In the genomic region with DNA sequence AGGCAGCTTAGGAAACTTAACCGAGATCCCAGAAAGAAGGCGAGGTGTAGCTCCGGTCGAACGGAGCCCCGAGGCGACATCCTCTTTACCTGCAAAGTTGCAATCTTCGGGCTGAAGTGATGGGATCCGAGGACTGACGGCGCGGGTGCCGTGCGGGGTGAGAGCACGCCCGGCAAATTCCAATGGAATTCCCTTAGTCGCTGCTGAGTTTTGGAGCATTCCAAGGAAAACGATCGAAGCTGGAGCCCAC, we compare ENCODE assay signal across 8 cellular contexts. TPM values are rescaled to one million over a fixed set of nuclear protein-coding genes. Genes with fewer than 3 reads are reported as not detected.
DNase-seq lines count a peak whose midpoint lies in the region; ATAC-seq and TF ChIP-seq lines count a peak whose summit lies in the region.

No MANE protein-coding gene starts in this region.

- no peak for ATAC-seq in GM19023 (IDR thresholded peaks at IDR 0.05; ENCODE audit: unreplicated experiment)
- no peak for ATAC-seq in GM18909 (IDR thresholded peaks at IDR 0.05; ENCODE audit: poor library complexity, unreplicated experiment)
- no peak for ATAC-seq in GM19455 (IDR thresholded peaks at IDR 0.05; ENCODE audit: unreplicated experiment)

- H3K27me3 ChIP-seq in H7 (ENCODE audit: control insufficient read depth, insufficient read depth, low read length): peaks cover 14% of the 10 kb centered on the region
- H3K27me3 ChIP-seq in adipocyte (replicated peaks; ENCODE audit: control insufficient read depth, insufficient read depth, low read length): no peaks in the 10 kb centered on the region
- peaks cover 48% of the 10 kb centered on the region for H3K27me3 ChIP-seq in hepatocyte

- H3K27ac ChIP-seq in hepatocyte: no peak overlapping the region

- H3K9me3 ChIP-seq in adipocyte (ENCODE audit: control insufficient read depth, low read length) (no peaks in the 10 kb centered on the region), hepatocyte (ENCODE audit: low read depth) (no peaks in the 10 kb centered on the region)

- peak overlapping the region; percentile 73 for H3K9ac ChIP-seq in adipocyte (ENCODE audit: low read length)

- H4K20me1 ChIP-seq in hepatocyte (ENCODE audit: insufficient read depth, poor library complexity, severe bottlenecking): no peaks in the 10 kb centered on the region

- no peaks in the 10 kb centered on the region for H3K79me2 ChIP-seq in hepatocyte

- H3K4me3 ChIP-seq in H7 (ENCODE audit: insufficient read depth, low read depth, low read length): peak overlapping the region; percentile 67
- peak overlapping the region; percentile 91 for H3K4me3 ChIP-seq in adipocyte (ENCODE audit: low read length)
- peak overlapping the region; percentile 66 for H3K4me3 ChIP-seq in hepatocyte
- H3K4me3 ChIP-seq in retinal pigment epithelial cell (ENCODE audit: low read length): peak overlapping the region; percentile 90

- 3% methylated on average over 19 of the region's 19 CpGs for WGBS in hepatocyte (ENCODE audit: low lambda C conversion rate, missing lambda C conversion rate)

- no peaks in the 10 kb centered on the region for H3K9me2 ChIP-seq in hepatocyte (replicated peaks; ENCODE audit: insufficient read depth)

- DNase-seq in H7: no peak
- DNase-seq in adipocyte (ENCODE audit: low read depth): no peak
- DNase-seq in hepatocyte (ENCODE audit: low spot score): no peak
- DNase-seq in retinal pigment epithelial cell (ENCODE audit: low read depth): no peak
- no peak for DNase-seq in dermis blood vessel endothelial cell

- peak overlapping the region; percentile 94 for H3K4me2 ChIP-seq in hepatocyte

- peak overlapping the region; percentile 87 for H2AFZ ChIP-seq in hepatocyte

- H3K4me1 ChIP-seq in adipocyte (ENCODE audit: control insufficient read depth, insufficient read depth, low read length) (peaks cover 18% of the 10 kb centered on the region), hepatocyte (ENCODE audit: insufficient read depth) (peaks cover 5% of the 10 kb centered on the region)

- no peak for TF ChIP-seq CTCF in hepatocyte (IDR thresholded peaks at IDR 0.05; ENCODE audit: poor library complexity)
- TF ChIP-seq CTCF in retinal pigment epithelial cell (conservative IDR thresholded peaks at IDR 0.05; ENCODE audit: low read depth, low read length): no peak

- H3K36me3 ChIP-seq in H7 (replicated peaks; ENCODE audit: control insufficient read depth, insufficient read depth, low read length) (no peaks in the 10 kb centered on the region), adipocyte (ENCODE audit: control insufficient read depth, insufficient read depth, low read length, severe bottlenecking) (no peaks in the 10 kb centered on the region), hepatocyte (replicated peaks; ENCODE audit: insufficient read depth, low read depth) (no peaks in the 10 kb centered on the region)

RNA-seq across cellular contexts. Expression of a gene that starts 0.1 kb away (rescaled TPM):
- total RNA-seq in H7 (2014; rRNA removed; shearing (Covaris generic)): 3.8 and 4.1 TPM in 2 replicates
- total RNA-seq in hepatocyte: 0.50 and 0.72 TPM in 2 replicates
- polyA plus RNA-seq in hepatocyte: 0.28 and 0.83 TPM in 2 replicates
- 0.05 and 0.17 TPM in 2 replicates for total RNA-seq in dermis blood vessel endothelial cell
